12 cellular contexts compared by ENCODE assay signal in the genomic region with DNA sequence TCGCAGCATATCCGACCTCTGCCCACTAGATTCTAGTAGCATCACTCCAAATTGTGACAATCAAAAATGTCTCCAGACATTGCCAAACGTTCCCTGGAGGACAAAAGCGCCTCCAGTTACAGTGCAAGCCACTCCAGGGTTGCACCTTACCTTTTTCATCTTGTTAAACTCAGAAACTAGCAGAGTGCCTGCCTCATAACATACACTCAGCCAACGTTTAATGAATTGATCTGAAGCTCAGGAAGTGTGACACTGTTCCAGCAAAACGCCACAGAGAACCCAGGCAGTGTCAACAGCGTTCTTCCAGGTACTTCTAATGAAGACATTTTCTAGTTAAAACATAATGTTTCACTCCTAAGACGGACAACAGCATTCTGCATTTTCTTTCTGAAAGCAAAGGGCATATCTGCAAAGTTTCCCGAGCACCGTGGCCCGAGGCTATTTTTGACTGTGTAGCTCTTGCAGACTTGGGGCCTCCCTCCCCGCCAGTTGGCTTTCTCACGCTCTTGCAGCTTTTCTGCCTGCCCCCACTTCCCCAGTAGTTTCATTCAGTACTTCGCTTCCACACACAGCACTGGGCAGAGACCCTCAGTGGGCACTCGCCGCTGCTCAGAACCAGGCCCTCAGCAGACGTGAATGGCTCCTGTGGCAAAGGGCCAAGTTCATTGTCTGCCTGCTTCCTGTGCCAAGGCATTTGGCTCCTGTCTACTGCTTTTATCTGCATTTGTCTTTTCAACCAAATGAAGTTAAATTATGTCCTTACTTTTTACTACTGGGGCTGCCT.
DNase-seq lines count a peak whose midpoint lies in the region; ATAC-seq and TF ChIP-seq lines count a peak whose summit lies in the region.
"Had no signal": no experiment of that assay in that cellular context is flagged by ENCODE, and none has a peak within 500 bp of the region (broad histone marks: within the 10 kb centered on the region; RNA-seq: fewer than 3 reads in every experiment).

No MANE protein-coding gene starts in this region.

- H3K27ac ChIP-seq in breast epithelium (peak overlapping the region in 1 of 2 donors; percentile 44), suprapubic skin (no peak overlapping the region)
- H3K27ac ChIP-seq: colonic mucosa had no signal

- H3K4me1 ChIP-seq in breast epithelium (peaks cover 0 to 5% of the 10 kb centered on the region in 2 donors), suprapubic skin (peaks cover 6% of the 10 kb centered on the region)
- H3K4me1 ChIP-seq: colonic mucosa had no signal

- H3K27me3 ChIP-seq in breast epithelium (no peaks in the 10 kb centered on the region), suprapubic skin (no peaks in the 10 kb centered on the region)
- H3K27me3 ChIP-seq: colonic mucosa had no signal

- H3K36me3 ChIP-seq in breast epithelium (no peaks in the 10 kb centered on the region), suprapubic skin (no peaks in the 10 kb centered on the region)
- H3K36me3 ChIP-seq: colonic mucosa had no signal

- ATAC-seq in left ventricle myocardium superior (peak; percentile 82), HG03460 (IDR thresholded peaks at IDR 0.05; ENCODE audit: unreplicated experiment) (no peak), HG03039 (IDR thresholded peaks at IDR 0.05; ENCODE audit: unreplicated experiment) (no peak)
- ATAC-seq: activated CD8-positive, alpha-beta memory T cell treated with anti-CD3 and anti-CD28 coated beads, Interleukin-2, amount 10 ng/mL, durations not matched to agents 7 days and 5 days; CD8-positive, alpha-beta T cell had no signal

- 45% methylated on average over 17 of the region's 17 CpGs for WGBS in suprapubic skin

- H3K4me3 ChIP-seq in breast epithelium (peak overlapping the region in 2 of 3 donors; percentile 37 to 59), suprapubic skin (peak overlapping the region; percentile 11)
- H3K4me3 ChIP-seq: colonic mucosa had no signal

- no peaks in the 10 kb centered on the region for H3K9me3 ChIP-seq in breast epithelium
- no peaks in the 10 kb centered on the region for H3K9me3 ChIP-seq in suprapubic skin
- H3K9me3 ChIP-seq: colonic mucosa had no signal

- no peak for TF ChIP-seq CTCF in breast epithelium (IDR thresholded peaks at IDR 0.05)
- TF ChIP-seq CTCF in suprapubic skin (IDR thresholded peaks at IDR 0.05), result no peak

- intact Hi-C loops in breast epithelium (cut with DNase I; ENCODE audit: low total_unique reads) (no loop called here), left ventricle myocardium superior (cut with micrococcal nuclease) (no loop called here)

- TF ChIP-seq POLR2A in breast epithelium (IDR thresholded peaks at IDR 0.05) (no peak), suprapubic skin (IDR thresholded peaks at IDR 0.05) (no peak)

- peak; percentile 1 for DNase-seq in NCI-H2081 treated with DMSO at 0.1 percent for 48 hours (lab: John Stamatoyannopoulos, UW)
- DNase-seq in breast epithelium (ENCODE audit: low spot score in 2 of 2), result no peak
- DNase-seq in left ventricle myocardium superior, result peak; percentile 47
- no peak for DNase-seq in suprapubic skin (ENCODE audit: low spot score in 2 of 2)
- DNase-seq in ecto neural progenitor cell (ENCODE audit: low spot score), result no peak
- DNase-seq: activated CD8-positive, alpha-beta memory T cell treated with anti-CD3 and anti-CD28 coated beads, Interleukin-2, amount 10 ng/mL, durations not matched to agents 7 days and 5 days; CD8-positive, alpha-beta T cell; colonic mucosa; naive B cell; SIG-M5 had no signal

- TF ChIP-seq EP300 in suprapubic skin (IDR thresholded peaks at IDR 0.05), result no peak

Comparison
In these comparisons a context has a peak if more than half of its experiments do, and no peak if none do; other contexts are left out.
1. DNase-seq: peak in NCI-H2081 treated with DMSO at 0.1 percent for 48 hours (single experiment) and left ventricle myocardium superior (single experiment); none in breast epithelium (0 of 2), suprapubic skin (0 of 2) and ecto neural progenitor cell (single experiment).